In the genomic region with DNA sequence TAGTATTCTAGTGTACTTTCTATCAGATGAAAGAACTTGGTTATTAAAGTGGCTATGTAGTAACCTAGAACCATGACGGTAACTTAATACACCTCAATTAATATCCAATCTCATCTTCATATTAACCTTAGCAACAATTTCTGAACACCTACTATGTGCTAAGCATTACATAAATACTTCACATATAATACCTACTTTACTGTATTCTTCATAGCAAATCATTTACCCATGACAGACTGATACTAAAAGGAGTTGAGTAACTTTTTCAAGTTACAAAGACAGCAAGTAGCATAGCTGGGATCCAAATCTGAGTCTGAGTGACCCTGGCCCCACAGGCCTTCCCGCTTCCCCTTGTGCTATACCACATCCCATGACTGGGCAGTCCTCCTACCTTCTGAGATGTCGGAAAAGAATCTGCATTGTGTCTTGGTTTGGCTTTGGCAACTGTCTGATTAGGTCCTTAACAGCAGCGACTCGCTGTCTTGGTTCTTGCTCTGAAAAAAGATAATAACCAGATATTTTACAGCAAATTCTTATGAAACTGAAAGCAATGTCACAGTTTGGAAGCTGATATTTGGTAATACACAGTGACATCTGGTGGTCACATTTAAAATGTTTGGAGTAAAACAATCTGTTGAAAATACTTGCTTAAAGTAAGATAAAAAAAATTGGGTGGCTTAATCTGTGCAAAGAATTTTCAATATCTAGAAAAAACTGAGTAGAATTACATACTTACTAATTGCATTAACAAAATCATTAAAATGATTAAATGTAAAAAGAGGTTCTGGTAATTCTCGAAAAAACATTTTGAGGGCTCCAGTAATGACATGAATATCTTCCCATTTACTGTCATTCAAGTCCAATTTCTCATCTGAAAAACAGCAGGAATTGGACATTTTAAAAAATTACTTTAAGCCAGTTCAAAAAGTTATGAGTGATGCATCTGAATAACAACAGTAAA, we compare ENCODE assay signal across 8 cellular contexts.
DNase-seq lines count a peak whose midpoint lies in the region; ATAC-seq and TF ChIP-seq lines count a peak whose summit lies in the region.

No MANE protein-coding gene starts in this region.

- H3K4me1 ChIP-seq in GM23338 (ENCODE audit: insufficient read depth), result no peaks in the 10 kb centered on the region
- no peaks in the 10 kb centered on the region for H3K4me1 ChIP-seq in ascending aorta
- H3K4me1 ChIP-seq in right cardiac atrium (ENCODE audit: control insufficient read depth, insufficient read depth, low read length), result no peaks in the 10 kb centered on the region

- no peaks in the 10 kb centered on the region; the same call in 1 of the 2 replicates for H3K36me3 ChIP-seq in GM23338 (ENCODE audit: insufficient read depth)
- no peaks in the 10 kb centered on the region for H3K36me3 ChIP-seq in ascending aorta

- ATAC-seq in GM23338 (peak; percentile 30; the same call in 1 of the 3 replicates), right cardiac atrium (peak; percentile 82 to 84)

- H3K27me3 ChIP-seq in GM23338 (ENCODE audit: insufficient read depth), result no peaks in the 10 kb centered on the region
- H3K27me3 ChIP-seq in ascending aorta, result no peaks in the 10 kb centered on the region
- H3K27me3 ChIP-seq in right cardiac atrium (ENCODE audit: control insufficient read depth, insufficient read depth), result no peaks in the 10 kb centered on the region

- no peak overlapping the region for H3K4me3 Mint-ChIP-seq in GM23338

- no peaks in the 10 kb centered on the region for H3K27me3 Mint-ChIP-seq in GM23338 (ENCODE audit: insufficient read depth, low read depth, poor library complexity)

- H3K27ac ChIP-seq in GM23338 (ENCODE audit: low read depth), result no peak overlapping the region
- peak overlapping the region; percentile 38 to 66 for H3K27ac ChIP-seq in ascending aorta
- peak overlapping the region; percentile 80 for H3K27ac ChIP-seq in right cardiac atrium (ENCODE audit: low read length)

- H3K4me2 ChIP-seq in GM23338, result no peak overlapping the region

- TF ChIP-seq CTCF in GM23338 (conservative IDR thresholded peaks at IDR 0.05; ENCODE audit: low read depth in 2 of 2) (peak; percentile 47 to 78; a peak in 3 of 4 replicates), ascending aorta (IDR thresholded peaks at IDR 0.05) (peak; percentile 49 to 66 (median 60)), retinal pigment epithelial cell (conservative IDR thresholded peaks at IDR 0.05; ENCODE audit: low read depth, low read length) (peak; percentile 26)

- no peaks in the 10 kb centered on the region for H3K9me3 ChIP-seq in ascending aorta
- H3K9me3 ChIP-seq in right cardiac atrium (ENCODE audit: control insufficient read depth, low read length), result no peaks in the 10 kb centered on the region

- no peak overlapping the region for H2AFZ ChIP-seq in GM23338

- no peaks in the 10 kb centered on the region for H3K79me2 ChIP-seq in GM23338 (replicated peaks; ENCODE audit: insufficient read depth)

- H4K20me1 ChIP-seq in GM23338 (replicated peaks; ENCODE audit: insufficient read depth), result no peaks in the 10 kb centered on the region

- H3K4me3 ChIP-seq in GM23338 (no peak overlapping the region), ascending aorta (peak overlapping the region; percentile 20 to 49), right cardiac atrium (ENCODE audit: low read length) (peak overlapping the region; percentile 33), retinal pigment epithelial cell (ENCODE audit: low read length) (no peak overlapping the region)

- H3K9me3 Mint-ChIP-seq in GM23338, result no peaks in the 10 kb centered on the region

- peak; percentile 10 for DNase-seq in SKM-1 treated with dmso at 0.1 percent for 144 hours (lab: John Stamatoyannopoulos, UW; ENCODE audit: unreplicated experiment)
- DNase-seq in SKM-1 (lab: John Stamatoyannopoulos, UW; ENCODE audit: unreplicated experiment), result no peak
- peak; percentile 47 for DNase-seq in GM23338 (ENCODE audit: low spot score)
- peak; percentile 38 for DNase-seq in NCI-H748 (lab: John Stamatoyannopoulos, UW; ENCODE audit: unreplicated experiment)
- DNase-seq in ascending aorta (ENCODE audit: low spot score in 2 of 2), result no peak
- DNase-seq in right cardiac atrium, result peak; percentile 17 to 62 (median 58)
- peak; percentile 35 for DNase-seq in retinal pigment epithelial cell (ENCODE audit: low read depth)
- no peak for DNase-seq in cortex of kidney (lab: John Stamatoyannopoulos, UW)

- H3K9me2 ChIP-seq in GM23338 (ENCODE audit: insufficient read depth), result no peaks in the 10 kb centered on the region

- intact Hi-C loops in ascending aorta (cut with DNase I), result loop anchor here (1.0 to 10.0 kb wide), 5 partner anchors 46 to 1082 kb away; a partner anchor contains a TSS
- intact Hi-C loops in right cardiac atrium (cut with DNase I), result loop anchor here (10.0 kb wide), 2 partner anchors 104 to 1054 kb away; no protein-coding TSS in a partner anchor

- H3F3A ChIP-seq in GM23338 (replicated peaks; ENCODE audit: low read depth), result no peaks in the 10 kb centered on the region

- H3K4me1 Mint-ChIP-seq in GM23338, result peaks cover 4% of the 10 kb centered on the region; the same call in 1 of the 3 replicates

- H3K27ac Mint-ChIP-seq in GM23338, result no peak overlapping the region

- 37% methylated on average over 6 of the region's 6 CpGs for WGBS in right cardiac atrium

- H3K36me3 Mint-ChIP-seq in GM23338 (ENCODE audit: low read depth), result peaks cover 29% of the 10 kb centered on the region; the same call in 2 of the 3 replicates

TF ChIP-seq in GM23338, 12 proteins besides CTCF, POLR2A, EP300 and RAD21:
- no peak for TF ChIP-seq STAT1 (IDR thresholded peaks at IDR 0.05; ENCODE audit: unreplicated experiment)

Comparison
In these comparisons a context has a peak if more than half of its experiments do, and no peak if none do; other contexts are left out.
1. DNase-seq: peak in SKM-1 treated with dmso at 0.1 percent for 144 hours (single experiment), GM23338 (single experiment), NCI-H748 (single experiment), right cardiac atrium (3 of 3) and retinal pigment epithelial cell (single experiment); none in SKM-1 (single experiment), ascending aorta (0 of 2) and cortex of kidney (single experiment).
2. H3K4me3 ChIP-seq: peak in ascending aorta (2 of 2) and right cardiac atrium (single experiment); none in GM23338 (single experiment) and retinal pigment epithelial cell (single experiment).
3. Peak in every context shown above with its lines, with median percentiles within 50 percentile points of each other: CTCF ChIP-seq.